ENCODE assay signal across 11 cellular contexts in the genomic region with DNA sequence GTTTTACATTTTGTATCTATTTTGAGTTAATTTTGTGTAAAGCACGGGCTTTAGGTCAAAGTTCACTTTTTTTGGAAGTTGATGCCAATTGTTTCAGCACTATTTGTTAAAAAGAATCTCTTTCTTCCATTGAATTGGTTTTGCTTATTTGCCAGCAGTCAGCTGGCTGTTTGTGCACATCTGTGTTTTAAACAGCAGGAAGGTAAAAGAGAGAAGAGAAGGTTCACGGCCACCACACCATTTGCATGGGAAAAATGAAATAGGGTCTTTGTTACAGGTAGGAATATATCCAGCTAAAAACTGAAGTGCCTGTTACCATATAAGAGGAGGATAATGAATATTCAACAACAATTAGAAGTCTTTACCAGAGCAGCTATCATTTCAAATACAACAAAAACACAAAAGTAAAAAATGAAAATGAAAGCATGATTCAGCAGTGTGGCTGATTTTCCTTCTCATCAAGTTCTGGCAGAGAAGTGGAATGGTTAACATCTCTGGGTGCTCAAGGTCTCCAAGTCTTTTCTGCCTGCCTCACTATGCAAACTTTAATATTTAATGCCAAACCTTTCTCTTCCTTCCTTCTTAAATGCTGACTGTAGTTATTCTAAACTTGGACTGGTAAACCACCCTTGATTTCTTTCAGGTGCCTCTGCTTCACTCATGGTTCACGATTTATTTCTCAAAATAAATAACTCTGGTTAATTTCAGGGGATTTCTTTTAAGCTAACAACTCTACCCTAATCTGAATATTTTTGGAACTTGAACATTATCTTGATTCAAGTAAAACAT.
DNase-seq lines count a peak whose midpoint lies in the region; ATAC-seq and TF ChIP-seq lines count a peak whose summit lies in the region.
"Had no signal": no experiment of that assay in that cellular context is flagged by ENCODE, and none has a peak within 500 bp of the region (broad histone marks: within the 10 kb centered on the region; RNA-seq: fewer than 3 reads in every experiment).

No MANE protein-coding gene starts in this region.

- intact Hi-C loops in spleen (cut with DNase I; ENCODE audit: low total_unique reads) = no loop called here

- peak overlapping the region in 3 of 8 donors; percentile 24 to 42 (median 26) for H3K27ac ChIP-seq in spleen
- H3K27ac ChIP-seq: esophagus squamous epithelium had no signal

- ATAC-seq in GM18498 (IDR thresholded peaks at IDR 0.05; ENCODE audit: unreplicated experiment) (peak; percentile 47), GM21447 (IDR thresholded peaks at IDR 0.05; ENCODE audit: unreplicated experiment) (peak; percentile 70), HG03159 (IDR thresholded peaks at IDR 0.05; ENCODE audit: unreplicated experiment) (peak; percentile 39)
- ATAC-seq: activated T-cell treated with anti-CD3 and anti-CD28 coated beads, Interleukin-2, amount 50 U/mL, for 72 hours had no signal

- H3K4me1 Mint-ChIP-seq in chondrocyte (ENCODE audit: low read depth) (no peaks in the 10 kb centered on the region), glutamatergic neuron (ENCODE audit: low read depth, unreplicated experiment) (no peaks in the 10 kb centered on the region)

- H3K27me3 Mint-ChIP-seq in chondrocyte (ENCODE audit: low read depth) = no peaks in the 10 kb centered on the region
- no peaks in the 10 kb centered on the region for H3K27me3 Mint-ChIP-seq in glutamatergic neuron (ENCODE audit: unreplicated experiment)

- H3K36me3 Mint-ChIP-seq in chondrocyte (ENCODE audit: low read depth) = no peaks in the 10 kb centered on the region
- no peaks in the 10 kb centered on the region for H3K36me3 Mint-ChIP-seq in glutamatergic neuron (ENCODE audit: unreplicated experiment)

- no peaks in the 10 kb centered on the region for H3K4me1 ChIP-seq in spleen
- H3K4me1 ChIP-seq: esophagus squamous epithelium had no signal

- no peak for TF ChIP-seq POLR2A in spleen (IDR thresholded peaks at IDR 0.05)

- H3K27me3 ChIP-seq in spleen (replicated peaks in 1 of 7) = no peaks in the 10 kb centered on the region
- H3K27me3 ChIP-seq: esophagus squamous epithelium had no signal

- WGBS in spleen, 5 donors = 51 to 74% (median 60%) methylated on average over 1 to 3 of the region's 3 CpGs

- TF ChIP-seq CTCF in astrocyte of the spinal cord (IDR thresholded peaks at IDR 0.05; ENCODE audit: low read depth, low read length) (no peak), chondrocyte (IDR thresholded peaks at IDR 0.05) (no peak), spleen (IDR thresholded peaks at IDR 0.05 in 8 of 11, conservative IDR thresholded peaks at IDR 0.05 in 3 of 11) (no peak), glutamatergic neuron (IDR thresholded peaks at IDR 0.05; ENCODE audit: partially characterized antibody, unreplicated experiment) (no peak)

- DNase-seq in astrocyte of the spinal cord (ENCODE audit: low read depth, low spot score) (peak; percentile 5), chondrocyte (ENCODE audit: low spot score) (no peak), spleen (no peak), glutamatergic neuron (no peak)
- DNase-seq in effector CD4-positive, alpha-beta T cell = no peak
- DNase-seq: activated T-cell treated with anti-CD3 and anti-CD28 coated beads, Interleukin-2, amount 50 U/mL, for 72 hours; esophagus squamous epithelium; small intestine had no signal

- in situ Hi-C loops in astrocyte of the spinal cord (cut with HindIII; ENCODE audit: low sequenced_read_pairs) = no loop called here

- H3K4me3 Mint-ChIP-seq in chondrocyte (ENCODE audit: unreplicated experiment) (no peak overlapping the region), glutamatergic neuron (ENCODE audit: unreplicated experiment) (no peak overlapping the region)
- H3K4me3 Mint-ChIP-seq: activated T-cell treated with anti-CD3 and anti-CD28 coated beads, Interleukin-2, amount 50 U/mL, for 72 hours had no signal

- peak overlapping the region; percentile 13 for H3K4me3 ChIP-seq in astrocyte of the spinal cord (ENCODE audit: low read depth, low read length)
- peak overlapping the region in 2 of 8 donors; percentile 10 to 24 for H3K4me3 ChIP-seq in spleen

- H3K27ac Mint-ChIP-seq in chondrocyte (ENCODE audit: unreplicated experiment) = no peak overlapping the region
- H3K27ac Mint-ChIP-seq in glutamatergic neuron (ENCODE audit: unreplicated experiment) = no peak overlapping the region
- H3K27ac Mint-ChIP-seq: activated T-cell treated with anti-CD3 and anti-CD28 coated beads, Interleukin-2, amount 50 U/mL, for 72 hours had no signal

- H3K9me3 ChIP-seq in spleen = no peaks in the 10 kb centered on the region
- H3K9me3 ChIP-seq: esophagus squamous epithelium had no signal

- no peaks in the 10 kb centered on the region for H3K36me3 ChIP-seq in spleen
- H3K36me3 ChIP-seq: esophagus squamous epithelium had no signal

- H3K9me3 Mint-ChIP-seq in chondrocyte (ENCODE audit: low read depth) (no peaks in the 10 kb centered on the region), glutamatergic neuron (ENCODE audit: unreplicated experiment) (peaks cover 2% of the 10 kb centered on the region)
- H3K9me3 Mint-ChIP-seq: activated T-cell treated with anti-CD3 and anti-CD28 coated beads, Interleukin-2, amount 50 U/mL, for 72 hours had no signal
